Comparison of ENCODE assay signal across 18 cellular contexts in the genomic region with DNA sequence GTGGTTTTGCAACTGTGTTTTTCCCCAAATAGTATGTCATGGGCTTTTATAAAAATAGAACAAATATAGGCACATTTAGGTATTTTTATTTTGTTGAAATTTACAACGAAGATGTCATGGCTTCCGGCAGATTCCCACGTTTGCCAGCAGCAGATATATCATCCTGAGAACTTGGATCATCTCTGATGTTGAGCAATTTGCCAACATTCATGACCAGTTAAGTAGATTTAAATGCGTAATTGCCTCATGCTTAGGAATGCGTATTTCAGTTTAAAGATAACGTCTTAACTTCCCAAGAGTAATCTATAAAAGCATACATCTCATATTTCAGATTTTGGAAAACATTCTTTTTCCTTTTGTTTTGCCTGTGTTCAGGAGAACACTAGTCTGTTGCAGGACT.
A peak's percentile ranks its signal among the peaks of the same experiment; 100 is the strongest.
DNase-seq lines count a peak whose midpoint lies in the region; FAIRE-seq and TF ChIP-seq lines count a peak whose summit lies in the region.
"Had no signal": no experiment of that assay in that cellular context is flagged by ENCODE, and none has a peak within 500 bp of the region (broad histone marks: within the 10 kb centered on the region; RNA-seq: fewer than 3 reads in every experiment).

No MANE protein-coding gene starts in this region.

- H3K36me3 ChIP-seq in adipocyte (ENCODE audit: control insufficient read depth, insufficient read depth, low read length, severe bottlenecking) = no peaks in the 10 kb centered on the region
- H3K36me3 ChIP-seq: esophagus squamous epithelium, left lung, pancreas, thyroid gland had no signal

- H3K4me3 ChIP-seq in adipocyte (ENCODE audit: low read length) = peak overlapping the region; percentile 18
- no peak overlapping the region for H3K4me3 ChIP-seq in retinal pigment epithelial cell (ENCODE audit: low read length)
- H3K4me3 ChIP-seq: esophagus squamous epithelium, left lung, pancreas, smooth muscle cell, thyroid gland had no signal

- no peaks in the 10 kb centered on the region for H3K9me3 ChIP-seq in adipocyte (ENCODE audit: control insufficient read depth, low read length)
- H3K9me3 ChIP-seq: esophagus squamous epithelium, left lung, pancreas, thyroid gland had no signal

- TF ChIP-seq CTCF in retinal pigment epithelial cell (conservative IDR thresholded peaks at IDR 0.05; ENCODE audit: low read depth, low read length) = no peak

- FAIRE-seq in RCC 7860 (lab: Jason Lieb, UNC) = no peak
- FAIRE-seq: pancreas had no signal

- peak overlapping the region; percentile 22 for H3K9ac ChIP-seq in adipocyte (ENCODE audit: low read length)

- H3K4me1 ChIP-seq in adipocyte (ENCODE audit: control insufficient read depth, insufficient read depth, low read length) = peaks cover 10% of the 10 kb centered on the region
- H3K4me1 ChIP-seq: esophagus squamous epithelium, left lung, pancreas, thyroid gland had no signal

- no peaks in the 10 kb centered on the region for H3K27me3 ChIP-seq in adipocyte (replicated peaks; ENCODE audit: control insufficient read depth, insufficient read depth, low read length)
- H3K27me3 ChIP-seq: esophagus squamous epithelium, left lung, pancreas, thyroid gland had no signal

- DNase-seq in GM03348 (ENCODE audit: low spot score) (peak; percentile 48), adipocyte (ENCODE audit: low read depth) (peak; percentile 92), fibroblast of peridontal ligament (ENCODE audit: extremely low read depth) (peak; percentile 73), retinal pigment epithelial cell (ENCODE audit: low read depth) (peak; percentile 16), GDM1 (lab: John Stamatoyannopoulos, UW) (no peak), RCC 7860 (ENCODE audit: low spot score) (no peak), RKO (ENCODE audit: low spot score) (no peak), NCI-H774 (lab: John Stamatoyannopoulos, UW) (no peak)
- DNase-seq: activated gamma-delta T cell treated with Interleukin-2 at 50 U/mL for 16 hours, DMS79 treated with DMSO at 0.1 percent for 48 hours, esophagus squamous epithelium, left lung, NCI-H187 treated with DMSO at 0.1 percent for 48 hours, NCI-H446 treated with DMSO at 0.1 percent for 48 hours, pancreas, SIG-M5, thyroid gland had no signal

Comparison
In these comparisons a context has a peak if more than half of its experiments do, and no peak if none do; other contexts are left out.
1. DNase-seq: peak in GM03348 (single experiment), adipocyte (single experiment), fibroblast of peridontal ligament (single experiment) and retinal pigment epithelial cell (single experiment); none in GDM1 (single experiment), RCC 7860 (single experiment), RKO (single experiment) and NCI-H774 (single experiment).